16 cellular contexts compared by ENCODE assay signal in genomic region chr1:171460018-171460585, GRCh38. TPM values are rescaled to one million over a fixed set of nuclear protein-coding genes. Genes with fewer than 3 reads are reported as not detected.
A peak's percentile ranks its signal among the peaks of the same experiment; 100 is the strongest.
DNase-seq lines count a peak whose midpoint lies in the region; ATAC-seq and TF ChIP-seq lines count a peak whose summit lies in the region.
"Had no signal": no experiment of that assay in that cellular context is flagged by ENCODE, and none has a peak within 500 bp of the region (broad histone marks: within the 10 kb centered on the region; RNA-seq: fewer than 3 reads in every experiment).

No MANE protein-coding gene starts in this region.

- TF ChIP-seq CTCF in GM23338 (conservative IDR thresholded peaks at IDR 0.05; ENCODE audit: low read depth in 2 of 2) (no peak), foreskin keratinocyte (conservative IDR thresholded peaks at IDR 0.05) (no peak)
- no peak for TF ChIP-seq CTCF in CD4-positive, alpha-beta T cell (IDR thresholded peaks at IDR 0.05)

- no peaks in the 10 kb centered on the region for H3K4me1 ChIP-seq in GM23338 (ENCODE audit: insufficient read depth)
- no peaks in the 10 kb centered on the region for H3K4me1 ChIP-seq in foreskin keratinocyte
- H3K4me1 ChIP-seq: HAP-1 had no signal

- peak overlapping the region; percentile 32; the same call in 1 of the 2 replicates for H2AFZ ChIP-seq in GM23338

- no peaks in the 10 kb centered on the region for H3K9me3 Mint-ChIP-seq in GM23338
- no peaks in the 10 kb centered on the region for H3K9me3 Mint-ChIP-seq in stimulated activated effector memory CD8-positive, alpha-beta T cell treated with anti-CD3 and anti-CD28 coated beads, Interleukin-12 subunit alpha, Interleukin-12 subunit beta, amount 100 ng/mL, for 72 hours
- H3K9me3 Mint-ChIP-seq in CD4-positive, alpha-beta T cell: no peaks in the 10 kb centered on the region
- H3K9me3 Mint-ChIP-seq: IgD-negative memory B cell had no signal

- H3K9me3 ChIP-seq in CD4-positive, alpha-beta T cell (ENCODE audit: control insufficient read depth, low read length): no peaks in the 10 kb centered on the region
- H3K9me3 ChIP-seq: A549, HAP-1 had no signal

- H3K27me3 ChIP-seq in GM23338 (ENCODE audit: insufficient read depth) (no peaks in the 10 kb centered on the region), foreskin keratinocyte (no peaks in the 10 kb centered on the region)
- H3K27me3 ChIP-seq in CD4-positive, alpha-beta T cell (ENCODE audit: control insufficient read depth, insufficient read depth, low read length): peaks cover 3% of the 10 kb centered on the region

- peaks cover 2% of the 10 kb centered on the region for H3K27me3 Mint-ChIP-seq in GM23338 (ENCODE audit: insufficient read depth, low read depth, poor library complexity)
- H3K27me3 Mint-ChIP-seq in CD4-positive, alpha-beta T cell: peaks cover 9% of the 10 kb centered on the region
- H3K27me3 Mint-ChIP-seq: IgD-negative memory B cell had no signal

- DNase-seq in GM23338 (ENCODE audit: low spot score): no peak
- DNase-seq in M059J (ENCODE audit: low read depth): peak; percentile 23
- peak; percentile 3 to 48 for DNase-seq in foreskin keratinocyte
- DNase-seq in renal cortical epithelial cell (ENCODE audit: low read depth): peak; percentile 65
- no peak for DNase-seq in stimulated activated effector memory CD8-positive, alpha-beta T cell treated with anti-CD3 and anti-CD28 coated beads, Interleukin-12 subunit alpha, Interleukin-12 subunit beta, amount 100 ng/mL, for 72 hours (ENCODE audit: low spot score in 2 of 2)
- no peak for DNase-seq in AG20443 (ENCODE audit: low spot score)
- no peak for DNase-seq in CD4-positive, alpha-beta T cell
- DNase-seq: Calu3, DMS 273 treated with DMSO at 0.1 percent for 48 hours, EL, GDM1 had no signal

- CTCF ChIA-PET in CD4-positive, alpha-beta T cell (lab: Charles Lee): no interaction called here

- H3K27ac Mint-ChIP-seq in GM23338: no peak overlapping the region
- no peak overlapping the region for H3K27ac Mint-ChIP-seq in stimulated activated effector memory CD8-positive, alpha-beta T cell treated with anti-CD3 and anti-CD28 coated beads, Interleukin-12 subunit alpha, Interleukin-12 subunit beta, amount 100 ng/mL, for 72 hours
- H3K27ac Mint-ChIP-seq in CD4-positive, alpha-beta T cell: no peak overlapping the region
- H3K27ac Mint-ChIP-seq: IgD-negative memory B cell had no signal

- no peak overlapping the region for H3K4me2 ChIP-seq in GM23338
- H3K4me2 ChIP-seq: A549, KMS-11 had no signal

- no peak for TF ChIP-seq POLR2A in GM18505 (IDR thresholded peaks at IDR 0.05; ENCODE audit: borderline replicate concordance, extremely low read depth, insufficient read depth, insufficient read length)

- no peaks in the 10 kb centered on the region for H3K4me1 Mint-ChIP-seq in GM23338
- no peaks in the 10 kb centered on the region for H3K4me1 Mint-ChIP-seq in stimulated activated effector memory CD8-positive, alpha-beta T cell treated with anti-CD3 and anti-CD28 coated beads, Interleukin-12 subunit alpha, Interleukin-12 subunit beta, amount 100 ng/mL, for 72 hours
- no peaks in the 10 kb centered on the region for H3K4me1 Mint-ChIP-seq in CD4-positive, alpha-beta T cell (ENCODE audit: low read depth)

- H3K9me2 ChIP-seq in GM23338 (ENCODE audit: insufficient read depth): no peaks in the 10 kb centered on the region

- H3K36me3 ChIP-seq in GM23338 (ENCODE audit: insufficient read depth): no peaks in the 10 kb centered on the region
- H3K36me3 ChIP-seq: HAP-1 had no signal

- H3K27ac ChIP-seq in GM23338 (ENCODE audit: low read depth): no peak overlapping the region
- no peak overlapping the region for H3K27ac ChIP-seq in foreskin keratinocyte
- H3K27ac ChIP-seq in CD4-positive, alpha-beta T cell (ENCODE audit: low read depth, low read length): no peak overlapping the region
- H3K27ac ChIP-seq: A549, KMS-11 had no signal

- no peak for ATAC-seq in GM23338
- no peak for ATAC-seq in foreskin keratinocyte
- no peak for ATAC-seq in GM18505 (IDR thresholded peaks at IDR 0.05; ENCODE audit: unreplicated experiment)
- no peak for ATAC-seq in stimulated activated effector memory CD8-positive, alpha-beta T cell treated with anti-CD3 and anti-CD28 coated beads, Interleukin-12 subunit alpha, Interleukin-12 subunit beta, amount 100 ng/mL, for 72 hours
- ATAC-seq in CD4-positive, alpha-beta T cell (ENCODE audit: poor library complexity): no peak

- H3K79me2 ChIP-seq in GM23338 (replicated peaks; ENCODE audit: insufficient read depth): no peaks in the 10 kb centered on the region

- intact Hi-C loops in CD4-positive, alpha-beta T cell (cut with DNase I, micrococcal nuclease): no loop called here

- POLR2A ChIA-PET in CD4-positive, alpha-beta T cell (lab: Charles Lee): no interaction called here

- no peak overlapping the region for H3K4me3 Mint-ChIP-seq in GM23338
- no peak overlapping the region for H3K4me3 Mint-ChIP-seq in stimulated activated effector memory CD8-positive, alpha-beta T cell treated with anti-CD3 and anti-CD28 coated beads, Interleukin-12 subunit alpha, Interleukin-12 subunit beta, amount 100 ng/mL, for 72 hours
- no peak overlapping the region for H3K4me3 Mint-ChIP-seq in CD4-positive, alpha-beta T cell
- H3K4me3 Mint-ChIP-seq: IgD-negative memory B cell had no signal

- no peaks in the 10 kb centered on the region for H3K36me3 Mint-ChIP-seq in GM23338 (ENCODE audit: low read depth)
- H3K36me3 Mint-ChIP-seq in stimulated activated effector memory CD8-positive, alpha-beta T cell treated with anti-CD3 and anti-CD28 coated beads, Interleukin-12 subunit alpha, Interleukin-12 subunit beta, amount 100 ng/mL, for 72 hours: no peaks in the 10 kb centered on the region
- H3K36me3 Mint-ChIP-seq in CD4-positive, alpha-beta T cell (ENCODE audit: low read depth): no peaks in the 10 kb centered on the region
- H3K36me3 Mint-ChIP-seq: IgD-negative memory B cell had no signal

- H3K4me3 ChIP-seq in GM23338: no peak overlapping the region
- H3K4me3 ChIP-seq: A549, HAP-1 had no signal

- H3F3A ChIP-seq in GM23338 (replicated peaks; ENCODE audit: low read depth): no peaks in the 10 kb centered on the region

- H4K20me1 ChIP-seq in GM23338 (replicated peaks; ENCODE audit: insufficient read depth): no peaks in the 10 kb centered on the region

TF ChIP-seq in GM23338, 12 proteins besides CTCF, POLR2A, EP300 and RAD21:
- TF ChIP-seq REST (IDR thresholded peaks at IDR 0.05; ENCODE audit: unreplicated experiment) (no peak), POLR2AphosphoS5 (IDR thresholded peaks at IDR 0.05; ENCODE audit: low read depth) (no peak), EZH2phosphoT487 (IDR thresholded peaks at IDR 0.05; ENCODE audit: unreplicated experiment) (no peak), CREB1 (CRISPR knock-in tag; IDR thresholded peaks at IDR 0.05; ENCODE audit: low read depth) (no peak), ETS1 (IDR thresholded peaks at IDR 0.05) (no peak), ZNF331 (CRISPR knock-in tag; IDR thresholded peaks at IDR 0.05; ENCODE audit: low read depth) (no peak), JUNB (IDR thresholded peaks at IDR 0.05; ENCODE audit: unreplicated experiment) (no peak)
TF ChIP-seq in GM23338: peak in this region for 0.

RNA-seq across cellular contexts. Expression of gene PRRC2C, which starts 25.2 kb away (rescaled TPM):
- total RNA-seq in GM23338 (2014; rRNA removed; shearing (Covaris generic)): 164 and 186 TPM in 2 replicates
- 327 and 368 TPM in 2 replicates for polyA plus RNA-seq in GM23338 (2016; fragmentation: Nextera tagmentation; extraction: Ambion mirVana)
- total RNA-seq in M059J (2014; rRNA removed; shearing (Covaris generic)): 39.1 and 55.9 TPM in 2 replicates
- 108 and 122 TPM in 2 replicates for total RNA-seq in foreskin keratinocyte
- 35.5 and 43.7 TPM in 2 replicates for polyA plus RNA-seq in foreskin keratinocyte
- 37.2 and 145 TPM in 2 replicates for total RNA-seq in renal cortical epithelial cell
- 100 to 1,000 TPM; 357 to 387 TPM for total RNA-seq in CD4-positive, alpha-beta T cell

Comparison
In these comparisons a context has a peak if more than half of its experiments do, and no peak if none do; other contexts are left out.
1. DNase-seq: peak in M059J (single experiment), foreskin keratinocyte (2 of 2) and renal cortical epithelial cell (single experiment); none in GM23338 (single experiment), stimulated activated effector memory CD8-positive, alpha-beta T cell treated with anti-CD3 and anti-CD28 coated beads, Interleukin-12 subunit alpha, Interleukin-12 subunit beta, amount 100 ng/mL, for 72 hours (0 of 2), AG20443 (single experiment) and CD4-positive, alpha-beta T cell (0 of 10).